Comparison of ENCODE assay signal across 8 cellular contexts in the genomic region with DNA sequence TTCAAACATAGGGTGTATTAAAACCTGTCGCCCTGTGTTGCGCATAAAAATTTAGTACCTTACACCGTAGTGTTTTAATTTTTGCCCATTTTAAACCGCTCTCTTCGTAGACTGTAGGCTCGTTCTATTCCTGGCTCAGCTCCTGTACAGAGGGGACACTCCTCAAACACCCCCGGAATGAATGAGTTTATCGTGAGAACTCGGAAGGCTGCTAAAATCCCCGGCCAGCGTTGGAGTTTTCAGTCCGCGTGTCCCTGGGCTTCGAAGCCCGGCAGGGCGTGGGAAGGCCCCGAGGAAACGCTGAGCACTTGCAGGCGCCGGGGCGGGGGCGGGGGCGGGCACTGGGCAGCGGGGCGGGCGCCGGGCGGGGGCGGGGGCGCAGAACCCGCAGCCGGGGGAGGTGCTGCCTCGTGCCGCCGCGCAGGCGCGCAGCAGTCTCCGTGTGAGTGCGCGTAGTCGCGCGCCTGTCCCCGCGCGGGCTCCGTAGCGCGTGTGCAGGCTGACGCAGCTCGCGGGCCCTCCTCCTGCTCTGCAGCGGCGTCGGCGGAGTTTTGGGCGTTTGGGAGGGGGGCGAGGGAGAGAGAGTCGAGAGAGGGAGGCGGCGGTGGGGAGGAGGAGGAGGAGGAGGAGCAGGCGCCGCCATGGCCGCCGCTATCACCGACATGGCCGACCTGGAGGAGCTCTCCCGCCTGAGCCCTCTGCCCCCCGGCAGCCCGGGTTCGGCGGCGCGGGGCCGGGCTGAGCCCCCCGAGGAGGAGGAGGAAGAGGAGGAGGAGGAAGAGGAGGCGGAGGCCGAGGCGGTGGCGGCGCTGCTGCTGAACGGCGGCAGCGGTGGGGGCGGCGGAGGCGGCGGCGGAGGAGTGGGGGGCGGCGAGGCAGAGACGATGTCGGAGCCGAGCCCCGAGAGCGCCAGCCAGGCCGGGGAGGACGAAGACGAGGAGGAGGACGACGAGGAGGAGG. TPM values are rescaled to one million over a fixed set of nuclear protein-coding genes. Genes with fewer than 3 reads are reported as not detected.
DNase-seq lines count a peak whose midpoint lies in the region; ATAC-seq, FAIRE-seq and TF ChIP-seq lines count a peak whose summit lies in the region.

A gene with protein sequence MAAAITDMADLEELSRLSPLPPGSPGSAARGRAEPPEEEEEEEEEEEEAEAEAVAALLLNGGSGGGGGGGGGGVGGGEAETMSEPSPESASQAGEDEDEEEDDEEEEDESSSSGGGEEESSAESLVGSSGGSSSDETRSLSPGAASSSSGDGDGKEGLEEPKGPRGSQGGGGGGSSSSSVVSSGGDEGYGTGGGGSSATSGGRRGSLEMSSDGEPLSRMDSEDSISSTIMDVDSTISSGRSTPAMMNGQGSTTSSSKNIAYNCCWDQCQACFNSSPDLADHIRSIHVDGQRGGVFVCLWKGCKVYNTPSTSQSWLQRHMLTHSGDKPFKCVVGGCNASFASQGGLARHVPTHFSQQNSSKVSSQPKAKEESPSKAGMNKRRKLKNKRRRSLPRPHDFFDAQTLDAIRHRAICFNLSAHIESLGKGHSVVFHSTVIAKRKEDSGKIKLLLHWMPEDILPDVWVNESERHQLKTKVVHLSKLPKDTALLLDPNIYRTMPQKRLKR (plus strand): TSS at position 434 of the 960 bp plus-strand sequence. CDS start 208 bp downstream, at position 642.

- peak; percentile 91 for DNase-seq in GM10248 (ENCODE audit: extremely low spot score)
- DNase-seq in NB4 (ENCODE audit: low read depth): peak; percentile 100
- peak; percentile 89 for DNase-seq in activated naive CD8-positive, alpha-beta T cell treated with anti-CD3 and anti-CD28 coated beads, Interleukin-2, amount 10 ng/mL, durations not matched to agents 7 days and 5 days
- DNase-seq in Right ventricle myocardium inferior (ENCODE audit: missing footprints): peak; percentile 97
- peak; percentile 90 to 96 (median 91) for DNase-seq in pancreas
- peak; percentile 94 to 95 for DNase-seq in thyroid gland

- H3K9me3 Mint-ChIP-seq in activated naive CD8-positive, alpha-beta T cell treated with anti-CD3 and anti-CD28 coated beads, Interleukin-2, amount 10 ng/mL, durations not matched to agents 7 days and 5 days: peaks cover 2% of the 10 kb centered on the region

- peaks cover 8% of the 10 kb centered on the region for H4K20me1 ChIP-seq in SU-DHL-6 (ENCODE audit: low read depth, low read length)

- H3K27ac ChIP-seq in SU-DHL-6 (ENCODE audit: low read depth, low read length) (peak within 1 kb of the TSS; percentile 70), pancreas (peak within 1 kb of the TSS; percentile 52 to 82 (median 64)), thyroid gland (peak within 1 kb of the TSS; percentile 90 to 96 (median 95))

- peaks cover 19% of the 10 kb centered on the region for H3F3A ChIP-seq in SU-DHL-6 (ENCODE audit: insufficient read depth)

- peaks cover 9% of the 10 kb centered on the region for H3K36me3 ChIP-seq in SU-DHL-6 (ENCODE audit: low read length)
- no peaks in the 10 kb centered on the region for H3K36me3 ChIP-seq in pancreas
- H3K36me3 ChIP-seq in thyroid gland: no peaks in the 10 kb centered on the region

- H3K4me1 Mint-ChIP-seq in activated naive CD8-positive, alpha-beta T cell treated with anti-CD3 and anti-CD28 coated beads, Interleukin-2, amount 10 ng/mL, durations not matched to agents 7 days and 5 days: peaks cover 41% of the 10 kb centered on the region

- no peaks in the 10 kb centered on the region for H3K27me3 Mint-ChIP-seq in activated naive CD8-positive, alpha-beta T cell treated with anti-CD3 and anti-CD28 coated beads, Interleukin-2, amount 10 ng/mL, durations not matched to agents 7 days and 5 days

- H3K79me2 ChIP-seq in SU-DHL-6 (ENCODE audit: insufficient read depth, low read length): peaks cover 41% of the 10 kb centered on the region

- H3K27ac Mint-ChIP-seq in activated naive CD8-positive, alpha-beta T cell treated with anti-CD3 and anti-CD28 coated beads, Interleukin-2, amount 10 ng/mL, durations not matched to agents 7 days and 5 days: peak within 1 kb of the TSS; percentile 97

- no peak for FAIRE-seq in pancreas (lab: Jason Lieb, UNC)

- H3K4me1 ChIP-seq in pancreas (peaks cover 3 to 9% (median 6%) of the 10 kb centered on the region in 3 donors), thyroid gland (peaks cover 17 to 18% of the 10 kb centered on the region in 2 donors)

- CTCF ChIA-PET in GM10248 (lab: Yijun Ruan, JAX): interaction anchor here (1.2 to 1.5 kb wide), 2 partner anchors 11 to 39 kb away, joined by 3 to 4 read pairs; no protein-coding TSS in a partner anchor

- no peaks in the 10 kb centered on the region for H3K9me3 ChIP-seq in SU-DHL-6 (ENCODE audit: insufficient read depth, low read length)
- no peaks in the 10 kb centered on the region for H3K9me3 ChIP-seq in pancreas
- H3K9me3 ChIP-seq in thyroid gland: no peaks in the 10 kb centered on the region

- H3K36me3 Mint-ChIP-seq in activated naive CD8-positive, alpha-beta T cell treated with anti-CD3 and anti-CD28 coated beads, Interleukin-2, amount 10 ng/mL, durations not matched to agents 7 days and 5 days: peaks cover 30% of the 10 kb centered on the region

- no peak for TF ChIP-seq CTCF in GM10248 (IDR thresholded peaks at IDR 0.05; ENCODE audit: control extremely low read depth, extremely low read depth, low read depth, missing control alignments)
- TF ChIP-seq CTCF in NB4 (IDR thresholded peaks at IDR 0.05; ENCODE audit: low read depth, low read length): no peak
- no peak for TF ChIP-seq CTCF in SU-DHL-6 (IDR thresholded peaks at IDR 0.05; ENCODE audit: insufficient read depth, low read length, poor library complexity, severe bottlenecking)
- no peak for TF ChIP-seq CTCF in pancreas (IDR thresholded peaks at IDR 0.05)
- TF ChIP-seq CTCF in thyroid gland (IDR thresholded peaks at IDR 0.05): peak in 1 of 6 experiments; percentile 11

- peak within 1 kb of the TSS; percentile 95 for H3K4me2 ChIP-seq in SU-DHL-6 (ENCODE audit: low read depth, low read length, poor library complexity, severe bottlenecking)

- H3K4me3 ChIP-seq in NB4 (ENCODE audit: low read depth, low read length) (peak within 1 kb of the TSS; percentile 77), SU-DHL-6 (ENCODE audit: insufficient read depth, low read length, poor library complexity, severe bottlenecking) (peak within 1 kb of the TSS; percentile 89), pancreas (peak within 1 kb of the TSS; percentile 85 to 99 (median 94)), thyroid gland (replicated peaks in 1 of 3) (peak within 1 kb of the TSS; percentile 90 to 99 (median 92))

- H3K27me3 ChIP-seq in SU-DHL-6 (ENCODE audit: low read length) (no peaks in the 10 kb centered on the region), pancreas (no peaks in the 10 kb centered on the region), thyroid gland (no peaks in the 10 kb centered on the region)

- TF ChIP-seq POLR2A in NB4 (IDR thresholded peaks at IDR 0.05; ENCODE audit: extremely low read depth, insufficient read length) (peak; percentile 98), thyroid gland (IDR thresholded peaks at IDR 0.05) (peak in 1 of 2 donors; percentile 72)

- no peaks in the 10 kb centered on the region for H3K9me2 ChIP-seq in SU-DHL-6 (replicated peaks; ENCODE audit: insufficient read depth, low read length)

- intact Hi-C loops in Right ventricle myocardium inferior (cut with DNase I) (no loop called here), pancreas (cut with DNase I) (no loop called here), thyroid gland (cut with DNase I) (no loop called here)

- WGBS in pancreas, 2 donors: 5 to 8% methylated on average over 66 to 102 of the region's 102 CpGs
- WGBS in thyroid gland, 2 donors: 8 to 11% methylated on average over 44 to 60 of the region's 102 CpGs

- peak within 1 kb of the TSS; percentile 86 for H2AFZ ChIP-seq in SU-DHL-6 (ENCODE audit: low read depth, low read length, severe bottlenecking)

- ATAC-seq in HG02571 (IDR thresholded peaks at IDR 0.05; ENCODE audit: unreplicated experiment) (peak; percentile 81), Right ventricle myocardium inferior (peak; percentile 98), pancreas (peak; percentile 91 to 96 (median 96))
- peak; percentile 90 for ATAC-seq in activated naive CD8-positive, alpha-beta T cell treated with anti-CD3 and anti-CD28 coated beads, Interleukin-2, amount 10 ng/mL, durations not matched to agents 7 days and 5 days (ENCODE audit: low read depth)

- H3K9ac ChIP-seq in SU-DHL-6 (ENCODE audit: low read length): peak within 1 kb of the TSS; percentile 100

- peak within 1 kb of the TSS; percentile 97 for H3K4me3 Mint-ChIP-seq in activated naive CD8-positive, alpha-beta T cell treated with anti-CD3 and anti-CD28 coated beads, Interleukin-2, amount 10 ng/mL, durations not matched to agents 7 days and 5 days

- POLR2A ChIA-PET in GM10248 (lab: Yijun Ruan, JAX): interaction anchor here (0.6 to 0.7 kb wide), 3 partner anchors 11 to 43 kb away, joined by 3 to 5 read pairs (median 5); no protein-coding TSS in a partner anchor
- POLR2A ChIA-PET in activated naive CD8-positive, alpha-beta T cell treated with anti-CD3 and anti-CD28 coated beads, Interleukin-2, amount 10 ng/mL, durations not matched to agents 7 days and 5 days (lab: Charles Lee): interaction anchor here (0.7 to 1.9 kb wide), 6 partner anchors 8 to 38 kb away, joined by 3 to 9 read pairs (median 5); no protein-coding TSS in a partner anchor

RNA-seq across cellular contexts. Expression of the gene that starts here (rescaled TPM):
- total RNA-seq in activated naive CD8-positive, alpha-beta T cell treated with anti-CD3 and anti-CD28 coated beads, Interleukin-2, amount 10 ng/mL, durations not matched to agents 7 days and 5 days: 10 to 100 TPM; 60.3 to 62.7 TPM
- 27.8 TPM for total RNA-seq in Right ventricle myocardium inferior
- 10 to 100 TPM; 10.5 to 18.6 (median 14.9) TPM for total RNA-seq in pancreas
- 1 to 10 TPM; 9.0 to 9.2 TPM for polyA plus RNA-seq in pancreas
- 10 to 100 TPM; 27.9 to 57.5 (median 41.1) TPM for total RNA-seq in thyroid gland

Comparison
In these comparisons a context has a peak if more than half of its experiments do, and no peak if none do; other contexts are left out.
1. Peak in every context shown above with its lines: DNase-seq, ATAC-seq, H3K4me3 ChIP-seq and H3K27ac ChIP-seq.